ENCODE assay signal across 13 cellular contexts in the genomic region with DNA sequence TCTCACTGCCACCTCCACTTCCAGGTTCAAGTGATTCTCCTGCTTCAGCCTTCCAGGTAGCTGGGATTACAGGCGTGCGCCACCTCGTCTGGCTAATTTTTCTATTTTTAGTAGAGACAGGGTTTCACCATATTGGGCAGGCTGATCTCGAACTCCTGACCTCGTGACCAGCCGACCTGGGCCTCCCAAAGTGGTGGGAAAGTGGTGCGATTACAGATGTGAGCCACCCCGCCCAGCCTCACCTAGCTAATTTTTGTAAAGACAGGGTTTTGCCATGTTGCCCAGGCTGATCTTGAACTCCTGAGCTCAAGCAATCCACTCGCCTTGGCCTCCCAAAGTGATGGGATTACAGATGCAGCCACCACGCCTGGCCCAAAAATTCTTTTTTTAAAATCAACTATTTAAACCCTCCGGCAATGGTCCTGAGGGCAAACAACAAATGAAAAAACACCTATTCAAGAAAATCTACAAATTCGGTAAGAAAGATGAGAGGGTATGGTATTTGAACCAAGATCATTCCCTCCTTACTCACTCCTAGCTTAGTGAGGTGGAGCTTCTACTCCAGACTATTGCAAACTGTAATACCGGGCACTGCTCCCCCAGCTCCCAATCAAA. TPM values are rescaled to one million over a fixed set of nuclear protein-coding genes. Genes with fewer than 3 reads are reported as not detected.
DNase-seq lines count a peak whose midpoint lies in the region; ATAC-seq, FAIRE-seq and TF ChIP-seq lines count a peak whose summit lies in the region.
"Had no signal": no experiment of that assay in that cellular context is flagged by ENCODE, and none has a peak within 500 bp of the region (broad histone marks: within the 10 kb centered on the region; RNA-seq: fewer than 3 reads in every experiment).

No MANE protein-coding gene starts in this region.

- no peak overlapping the region for H3K18ac ChIP-seq in mesenchymal stem cell (ENCODE audit: low read depth in 1 of 2, low read length in 2 of 2)

- H3K4me1 ChIP-seq in HEK293 (ENCODE audit: control insufficient read depth, insufficient read depth, low read length), result no peaks in the 10 kb centered on the region
- H3K4me1 ChIP-seq in mesenchymal stem cell (ENCODE audit: control insufficient read depth, insufficient read depth, low read depth, low read length), result peaks cover 16% of the 10 kb centered on the region

- no peak overlapping the region for H4K91ac ChIP-seq in mesenchymal stem cell (ENCODE audit: low read length)

- no peaks in the 10 kb centered on the region for H3K4me1 Mint-ChIP-seq in activated T-helper 17 cell treated with anti-CD3 and anti-CD28 coated beads, Interleukin-2, amount 50 U/mL, for 72 hours
- peaks cover 22% of the 10 kb centered on the region for H3K4me1 Mint-ChIP-seq in CD14-positive monocyte

- no peaks in the 10 kb centered on the region for H3K36me3 Mint-ChIP-seq in activated T-helper 17 cell treated with anti-CD3 and anti-CD28 coated beads, Interleukin-2, amount 50 U/mL, for 72 hours (ENCODE audit: low read depth)
- H3K36me3 Mint-ChIP-seq in CD14-positive monocyte, result peaks cover 2 to 16% of the 10 kb centered on the region in 2 donors

- no peak overlapping the region for H2BK15ac ChIP-seq in mesenchymal stem cell (ENCODE audit: low read depth, poor library complexity, severe bottlenecking)

- H3K9ac ChIP-seq in mesenchymal stem cell (ENCODE audit: low read length), result peak overlapping the region; percentile 91

- CTCF ChIA-PET in HEK293 (lab: Yijun Ruan, JAX), result interaction anchor here (0.6 to 2.9 kb wide), 10 partner anchors 10 to 936 kb away, joined by 3 to 23 read pairs (median 4); no protein-coding TSS in a partner anchor

- H3K9me3 Mint-ChIP-seq in activated T-helper 17 cell treated with anti-CD3 and anti-CD28 coated beads, Interleukin-2, amount 50 U/mL, for 72 hours, result no peaks in the 10 kb centered on the region
- peaks cover 0 to 8% (median 5%) of the 10 kb centered on the region in 7 donors for H3K9me3 Mint-ChIP-seq in CD14-positive monocyte

- peak overlapping the region; percentile 53 for H3K4me2 ChIP-seq in mesenchymal stem cell (ENCODE audit: low read length, poor library complexity, severe bottlenecking)

- H3K27me3 ChIP-seq in mesenchymal stem cell (ENCODE audit: control insufficient read depth in 1 of 2, insufficient read depth in 1 of 2, low read length in 2 of 2), result no peaks in the 10 kb centered on the region
- H3K27me3 ChIP-seq: thyroid gland had no signal

- H2BK12ac ChIP-seq in mesenchymal stem cell (ENCODE audit: low read length in 2 of 2), result peak overlapping the region in 1 of 2 experiments; percentile 33

- H3K23ac ChIP-seq in mesenchymal stem cell (ENCODE audit: low read length in 2 of 2), result peak overlapping the region in 1 of 2 experiments; percentile 63

- no peak for ATAC-seq in activated T-helper 17 cell treated with anti-CD3 and anti-CD28 coated beads, Interleukin-2, amount 50 U/mL, for 72 hours (replicated peaks)
- no peak for ATAC-seq in HG03097 (IDR thresholded peaks at IDR 0.05; ENCODE audit: low FRiP score, unreplicated experiment)

- H2BK5ac ChIP-seq in mesenchymal stem cell (ENCODE audit: low read depth, low read length, poor library complexity, severe bottlenecking), result no peak overlapping the region

- peaks cover 7 to 23% of the 10 kb centered on the region in 2 experiments; a peak in 2 of 3 replicates for H3K36me3 ChIP-seq in HEK293 (ENCODE audit: control insufficient read depth in 2 of 2, insufficient read depth in 1 of 2, low read length in 2 of 2)
- peaks cover 11% of the 10 kb centered on the region in 2 experiments for H3K36me3 ChIP-seq in mesenchymal stem cell (ENCODE audit: control insufficient read depth in 1 of 2, insufficient read depth in 2 of 2, low read depth in 1 of 2, low read length in 2 of 2)
- H3K36me3 ChIP-seq: thyroid gland had no signal

- no peak overlapping the region for H3K27ac Mint-ChIP-seq in activated T-helper 17 cell treated with anti-CD3 and anti-CD28 coated beads, Interleukin-2, amount 50 U/mL, for 72 hours
- no peak overlapping the region for H3K27ac Mint-ChIP-seq in CD14-positive monocyte

- no peak overlapping the region for H4K8ac ChIP-seq in mesenchymal stem cell (ENCODE audit: low read length)

- no peak overlapping the region for H2BK120ac ChIP-seq in mesenchymal stem cell (ENCODE audit: low read depth, low read length)

- POLR2A ChIA-PET in HEK293 (lab: Yijun Ruan, JAX), result interaction anchor here (0.5 to 1.9 kb wide), 2 partner anchors 22 to 331 kb away, joined by 3 to 6 read pairs; no protein-coding TSS in a partner anchor

- H3K79me1 ChIP-seq in mesenchymal stem cell (replicated peaks; ENCODE audit: low read length, poor library complexity, severe bottlenecking), result no peaks in the 10 kb centered on the region

- H3K4ac ChIP-seq in mesenchymal stem cell (ENCODE audit: low read depth in 1 of 2, low read length in 2 of 2), result no peak overlapping the region

- H3K9me3 ChIP-seq in HEK293 (ENCODE audit: control insufficient read depth, insufficient read depth, low read depth, low read length), result no peaks in the 10 kb centered on the region
- no peaks in the 10 kb centered on the region for H3K9me3 ChIP-seq in mesenchymal stem cell (ENCODE audit: control insufficient read depth, low read length)
- H3K9me3 ChIP-seq: thyroid gland had no signal

- WGBS in mesenchymal stem cell, result 92% methylated on average over 11 of the region's 13 CpGs

- intact Hi-C loops in CD14-positive monocyte (cut with micrococcal nuclease), result no loop called here

- TF ChIP-seq CTCF in AG09309 (IDR thresholded peaks at IDR 0.05; ENCODE audit: control insufficient read depth, insufficient read depth, low read depth, low read length, missing control alignments) (no peak), HEK293 (tag by site-specific recombination; IDR thresholded peaks at IDR 0.05) (no peak), CD14-positive monocyte (IDR thresholded peaks at IDR 0.05) (no peak)

- H2AK5ac ChIP-seq in mesenchymal stem cell (ENCODE audit: low read length, severe bottlenecking), result no peak overlapping the region

- H3K4me3 ChIP-seq in AG09309 (ENCODE audit: control insufficient read depth, low read depth, low read length), result peak overlapping the region; percentile 53
- H3K4me3 ChIP-seq in HEK293 (ENCODE audit: low read depth, low read length), result peak overlapping the region; percentile 90; the same call in 1 of the 2 replicates
- peak overlapping the region; percentile 49 to 87 for H3K4me3 ChIP-seq in mesenchymal stem cell (ENCODE audit: insufficient read depth in 1 of 2, low read depth in 1 of 2, low read length in 2 of 2)

- H3K27ac ChIP-seq in HEK293 (ENCODE audit: extremely low read depth, low read depth, low read length), result no peak overlapping the region
- peak overlapping the region; percentile 54 for H3K27ac ChIP-seq in mesenchymal stem cell (ENCODE audit: low read length, poor library complexity, severe bottlenecking)

- no peak for FAIRE-seq in frontal cortex (lab: Jason Lieb, UNC)

- peak overlapping the region; percentile 92 for H3K4me3 Mint-ChIP-seq in activated T-helper 17 cell treated with anti-CD3 and anti-CD28 coated beads, Interleukin-2, amount 50 U/mL, for 72 hours
- H3K4me3 Mint-ChIP-seq in CD14-positive monocyte, result no peak overlapping the region

- H3K27me3 Mint-ChIP-seq in activated T-helper 17 cell treated with anti-CD3 and anti-CD28 coated beads, Interleukin-2, amount 50 U/mL, for 72 hours, result no peaks in the 10 kb centered on the region
- H3K27me3 Mint-ChIP-seq in CD14-positive monocyte (ENCODE audit: low read depth in 3 of 3), result peaks cover 0 to 2% (median under 1%) of the 10 kb centered on the region in 3 donors

- H2AFZ ChIP-seq in mesenchymal stem cell (ENCODE audit: low read depth, low read length), result no peak overlapping the region

- H3K14ac ChIP-seq in mesenchymal stem cell (ENCODE audit: low read length in 2 of 2), result no peak overlapping the region

- DNase-seq in AG09309 (ENCODE audit: low read depth) (no peak), mesenchymal stem cell (no peak), dedifferentiated amniotic fluid mesenchymal stem cell (ENCODE audit: extremely low spot score) (no peak), frontal cortex (ENCODE audit: low spot score in 2 of 2) (no peak), CD14-positive monocyte (ENCODE audit: low spot score) (no peak)
- DNase-seq: central memory CD4-positive, alpha-beta T cell; DMS53; head of caudate nucleus; NCI-H1092; thyroid gland had no signal

TF ChIP-seq in HEK293, 187 proteins besides CTCF, POLR2A, EP300 and RAD21 (continues in another document):
- TF ChIP-seq KLF9 (tag by site-specific recombination; IDR thresholded peaks at IDR 0.05; ENCODE audit: low read depth), result no peak
- no peak for TF ChIP-seq OVOL3 (tag by site-specific recombination; IDR thresholded peaks at IDR 0.05)
- TF ChIP-seq, protein P1, sequence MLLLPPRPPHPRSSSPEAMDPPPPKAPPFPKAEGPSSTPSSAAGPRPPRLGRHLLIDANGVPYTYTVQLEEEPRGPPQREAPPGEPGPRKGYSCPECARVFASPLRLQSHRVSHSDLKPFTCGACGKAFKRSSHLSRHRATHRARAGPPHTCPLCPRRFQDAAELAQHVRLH (tag by site-specific recombination; IDR thresholded peaks at IDR 0.05), result no peak
- no peak for TF ChIP-seq ZNF670 (tag by site-specific recombination; IDR thresholded peaks at IDR 0.05; ENCODE audit: low read depth)

RNA-seq across cellular contexts. Expression of a gene that starts 1.9 kb away (rescaled TPM):
- total RNA-seq in activated T-helper 17 cell treated with anti-CD3 and anti-CD28 coated beads, Interleukin-2, amount 50 U/mL, for 72 hours, result 10 to 100 TPM; 28.5 to 59.9 TPM
- 19.0 TPM for polyA plus RNA-seq in mesenchymal stem cell (2013, experiment 1 of 2)
- polyA plus RNA-seq in mesenchymal stem cell (2013, experiment 2 of 2), result 18.1 TPM
- total RNA-seq in frontal cortex, result 41.2 TPM
- 10 to 100 TPM in 1 of 2 donors, 1 to 10 TPM in 1; 7.7 to 15.5 TPM for polyA plus RNA-seq in CD14-positive monocyte

RNA-seq across cellular contexts. Expression of a gene that starts 24.4 kb away (rescaled TPM):
- 10 to 100 TPM; 33.0 to 44.1 TPM for total RNA-seq in activated T-helper 17 cell treated with anti-CD3 and anti-CD28 coated beads, Interleukin-2, amount 50 U/mL, for 72 hours
- polyA plus RNA-seq in mesenchymal stem cell (2013, experiment 1 of 2), result 71.1 TPM
- 70.1 TPM for polyA plus RNA-seq in mesenchymal stem cell (2013, experiment 2 of 2)
- 84.4 TPM for total RNA-seq in frontal cortex
- polyA plus RNA-seq in CD14-positive monocyte, result 10 to 100 TPM in 1 of 2 donors, 1 to 10 TPM in 1; 9.9 to 10.4 TPM

RNA-seq across cellular contexts. Expression of a gene that starts 51.8 kb away (rescaled TPM):
- 10 to 100 TPM; 51.4 to 65.9 TPM for total RNA-seq in activated T-helper 17 cell treated with anti-CD3 and anti-CD28 coated beads, Interleukin-2, amount 50 U/mL, for 72 hours
- 32.8 TPM for polyA plus RNA-seq in mesenchymal stem cell (2013, experiment 1 of 2)
- polyA plus RNA-seq in mesenchymal stem cell (2013, experiment 2 of 2), result 35.4 TPM
- 33.0 TPM for total RNA-seq in frontal cortex
- polyA plus RNA-seq in CD14-positive monocyte, result 10 to 100 TPM; 19.6 to 28.2 TPM
